34 cellular contexts compared by ENCODE assay signal in the genomic region with DNA sequence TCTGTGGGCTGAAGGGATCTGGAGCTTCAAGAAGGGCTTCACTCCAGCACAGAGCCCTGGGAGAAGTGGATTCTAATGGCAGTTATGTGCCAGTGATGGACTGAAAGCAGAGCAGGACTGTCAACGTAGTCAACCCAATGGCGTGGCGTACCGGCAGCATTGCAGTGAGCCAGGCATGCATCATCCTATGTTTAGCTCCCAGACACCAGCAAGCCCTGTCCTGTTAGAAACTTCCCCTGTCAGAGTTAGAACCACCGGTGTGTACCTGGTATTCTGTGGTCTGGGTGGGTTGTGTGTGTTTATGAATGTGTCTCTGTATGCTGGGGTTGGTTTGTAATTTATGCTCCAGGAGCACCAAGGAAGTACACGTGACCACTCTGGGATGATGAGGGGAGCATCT.
"Had no signal": no experiment of that assay in that cellular context is flagged by ENCODE, and none has a peak within 500 bp of the region (broad histone marks: within the 10 kb centered on the region; RNA-seq: fewer than 3 reads in every experiment).

No MANE protein-coding gene starts in this region.

- H3K27me3 ChIP-seq: ascending aorta, brain microvascular endothelial cell, breast epithelium had no signal

- H3K4me1 Mint-ChIP-seq: activated B cell treated with CpG ODN at 0.5 μM for 24 hours; activated CD4-positive, alpha-beta memory T cell treated with anti-CD3 and anti-CD28 coated beads, Interleukin-2, amount 10 ng/mL, durations not matched to agents 7 days and 5 days; activated CD4-positive, alpha-beta T cell treated with anti-CD3 and anti-CD28 coated beads for 36 hours; activated CD4-positive, alpha-beta T cell treated with anti-CD3 and anti-CD28 coated beads, Interleukin-2, amount 10 ng/mL, durations not matched to agents 7 days and 5 days; activated CD8-positive, alpha-beta memory T cell treated with anti-CD3 and anti-CD28 coated beads, Interleukin-2, amount 10 ng/mL, durations not matched to agents 7 days and 5 days; activated naive CD4-positive, alpha-beta T cell treated with anti-CD3 and anti-CD28 coated beads, Interleukin-2, amount 10 ng/mL, durations not matched to agents 7 days and 5 days; activated naive CD4-positive, alpha-beta T cell treated with anti-CD3 and anti-CD28 coated beads, Interleukin-2, amount 50 U/mL, for 24 hours; activated naive CD8-positive, alpha-beta T cell treated with anti-CD3 and anti-CD28 coated beads, Interleukin-2, amount 10 ng/mL, durations not matched to agents 7 days and 5 days; activated naive CD8-positive, alpha-beta T cell treated with anti-CD3 and anti-CD28 coated beads, Interleukin-2, amount 50 U/mL, for 24 hours; T-cell had no signal

- H3K27ac Mint-ChIP-seq: activated B cell treated with CpG ODN at 0.5 μM for 24 hours; activated CD4-positive, alpha-beta memory T cell treated with anti-CD3 and anti-CD28 coated beads, Interleukin-2, amount 10 ng/mL, durations not matched to agents 7 days and 5 days; activated CD4-positive, alpha-beta T cell treated with anti-CD3 and anti-CD28 coated beads for 36 hours; activated CD4-positive, alpha-beta T cell treated with anti-CD3 and anti-CD28 coated beads, Interleukin-2, amount 10 ng/mL, durations not matched to agents 7 days and 5 days; activated CD8-positive, alpha-beta memory T cell treated with anti-CD3 and anti-CD28 coated beads, Interleukin-2, amount 10 ng/mL, durations not matched to agents 7 days and 5 days; activated CD8-positive, alpha-beta T cell treated with anti-CD3 and anti-CD28 coated beads, Interleukin-2, amount 10 ng/mL, durations not matched to agents 7 days and 5 days; activated naive CD4-positive, alpha-beta T cell treated with anti-CD3 and anti-CD28 coated beads, Interleukin-2, amount 10 ng/mL, durations not matched to agents 7 days and 5 days; activated naive CD4-positive, alpha-beta T cell treated with anti-CD3 and anti-CD28 coated beads, Interleukin-2, amount 50 U/mL, for 24 hours; activated naive CD8-positive, alpha-beta T cell; activated naive CD8-positive, alpha-beta T cell treated with anti-CD3 and anti-CD28 coated beads, Interleukin-2, amount 10 ng/mL, durations not matched to agents 7 days and 5 days; activated naive CD8-positive, alpha-beta T cell treated with anti-CD3 and anti-CD28 coated beads, Interleukin-2, amount 50 U/mL, for 24 hours; activated T-cell treated with anti-CD3 and anti-CD28 coated beads, Interleukin-2, amount 50 U/mL, for 24 hours; activated T-helper 2 cell treated with anti-CD3 and anti-CD28 coated beads, Interferon-gamma antibody, Interleukin-2, Interleukin-4, amounts not matched to agents 10 μg/mL and 5 μg/mL and 100 μg/mL, durations not matched to agents 14 hours and 24 hours and 36 hours; T-cell; T-helper 1 cell treated with Interleukin-12 subunit alpha and Interleukin-12 subunit beta and Interleukin-4 antibody, amounts not matched to agents 30 μg/mL and 1 μg/mL, for 36 hours; T-helper 2 cell treated with Interferon-gamma antibody and Interleukin-4, amounts not matched to agents 5 μg/mL and 100 μg/mL, for 36 hours had no signal

- H3K27me3 Mint-ChIP-seq: activated CD4-positive, alpha-beta memory T cell treated with anti-CD3 and anti-CD28 coated beads, Interleukin-2, amount 10 ng/mL, durations not matched to agents 7 days and 5 days; activated CD4-positive, alpha-beta T cell treated with anti-CD3 and anti-CD28 coated beads for 36 hours; activated CD4-positive, alpha-beta T cell treated with anti-CD3 and anti-CD28 coated beads, Interleukin-2, amount 10 ng/mL, durations not matched to agents 7 days and 5 days; activated CD8-positive, alpha-beta memory T cell treated with anti-CD3 and anti-CD28 coated beads, Interleukin-2, amount 10 ng/mL, durations not matched to agents 7 days and 5 days; activated naive CD4-positive, alpha-beta T cell treated with anti-CD3 and anti-CD28 coated beads, Interleukin-2, amount 50 U/mL, for 24 hours; activated naive CD8-positive, alpha-beta T cell treated with anti-CD3 and anti-CD28 coated beads, Interleukin-2, amount 50 U/mL, for 24 hours; activated T-cell treated with anti-CD3 and anti-CD28 coated beads, Interleukin-2, amount 50 U/mL, for 24 hours had no signal

- DNase-seq: activated B cell treated with CpG ODN at 0.5 μM for 24 hours; activated CD4-positive, alpha-beta memory T cell treated with anti-CD3 and anti-CD28 coated beads, Interleukin-2, amount 10 ng/mL, durations not matched to agents 7 days and 5 days; activated CD4-positive, alpha-beta T cell treated with anti-CD3 and anti-CD28 coated beads for 36 hours; activated CD4-positive, alpha-beta T cell treated with anti-CD3 and anti-CD28 coated beads for 48 hours; activated CD4-positive, alpha-beta T cell treated with anti-CD3 and anti-CD28 coated beads, Interleukin-2, amount 10 ng/mL, durations not matched to agents 7 days and 5 days; activated CD4-positive, alpha-beta T cell treated with anti-CD3 and anti-CD28 coated beads, Interleukin-2, amount 50 U/mL, for 48 hours; activated CD4-positive, CD25-positive, alpha-beta regulatory T cell treated with anti-CD3 and anti-CD28 coated beads, Interleukin-2, amount 50 U/mL, for 72 hours; activated CD8-positive, alpha-beta memory T cell treated with anti-CD3 and anti-CD28 coated beads for 24 hours; activated CD8-positive, alpha-beta memory T cell treated with anti-CD3 and anti-CD28 coated beads, Interleukin-2, amount 10 ng/mL, durations not matched to agents 7 days and 5 days; activated CD8-positive, alpha-beta memory T cell treated with anti-CD3 and anti-CD28 coated beads, Interleukin-2, amount 50 U/mL, for 48 hours; activated CD8-positive, alpha-beta T cell treated with anti-CD3 and anti-CD28 coated beads, Interleukin-2, amount 10 ng/mL, durations not matched to agents 7 days and 5 days; activated effector memory CD4-positive, alpha-beta T cell treated with Interleukin-2 at 50 U/mL for 16 hours; activated gamma-delta T cell; activated naive CD4-positive, alpha-beta T cell treated with anti-CD3 and anti-CD28 coated beads, Interleukin-2, amount 10 ng/mL, durations not matched to agents 7 days and 5 days; activated naive CD4-positive, alpha-beta T cell treated with Interleukin-2 at 50 U/mL for 16 hours; activated naive CD8-positive, alpha-beta T cell treated with anti-CD3 and anti-CD28 coated beads, Interleukin-2, amount 10 ng/mL, durations not matched to agents 7 days and 5 days; activated naive CD8-positive, alpha-beta T cell treated with anti-CD3 and anti-CD28 coated beads, Interleukin-2, amount 50 U/mL, for 24 hours; activated T-cell treated with anti-CD3 and anti-CD28 coated beads, Interleukin-2, amount 50 U/mL, for 24 hours; activated T-cell treated with anti-CD3 and anti-CD28 coated beads, Interleukin-2, amount 50 U/mL, for 48 hours; amygdala; anterior cingulate cortex; brain microvascular endothelial cell; central memory CD4-positive, alpha-beta T cell; T-cell; T-helper 2 cell; T-helper 9 cell had no signal

- H3K27ac ChIP-seq: brain microvascular endothelial cell, breast epithelium had no signal

- H3K4me3 Mint-ChIP-seq: activated B cell treated with CpG ODN at 0.5 μM for 24 hours; activated CD4-positive, alpha-beta memory T cell treated with anti-CD3 and anti-CD28 coated beads, Interleukin-2, amount 10 ng/mL, durations not matched to agents 7 days and 5 days; activated CD4-positive, alpha-beta T cell treated with anti-CD3 and anti-CD28 coated beads for 36 hours; activated CD4-positive, alpha-beta T cell treated with anti-CD3 and anti-CD28 coated beads, Interleukin-2, amount 10 ng/mL, durations not matched to agents 7 days and 5 days; activated CD8-positive, alpha-beta memory T cell treated with anti-CD3 and anti-CD28 coated beads, Interleukin-2, amount 10 ng/mL, durations not matched to agents 7 days and 5 days; activated CD8-positive, alpha-beta T cell treated with anti-CD3 and anti-CD28 coated beads, Interleukin-2, amount 10 ng/mL, durations not matched to agents 7 days and 5 days; activated naive CD4-positive, alpha-beta T cell treated with anti-CD3 and anti-CD28 coated beads, Interleukin-2, amount 10 ng/mL, durations not matched to agents 7 days and 5 days; activated naive CD4-positive, alpha-beta T cell treated with anti-CD3 and anti-CD28 coated beads, Interleukin-2, amount 50 U/mL, for 24 hours; activated naive CD8-positive, alpha-beta T cell; activated naive CD8-positive, alpha-beta T cell treated with anti-CD3 and anti-CD28 coated beads, Interleukin-2, amount 10 ng/mL, durations not matched to agents 7 days and 5 days; activated naive CD8-positive, alpha-beta T cell treated with anti-CD3 and anti-CD28 coated beads, Interleukin-2, amount 50 U/mL, for 24 hours; activated T-cell treated with anti-CD3 and anti-CD28 coated beads, Interleukin-2, amount 50 U/mL, for 24 hours; T-cell; T-helper 1 cell treated with Interleukin-12 subunit alpha and Interleukin-12 subunit beta and Interleukin-4 antibody, amounts not matched to agents 30 μg/mL and 1 μg/mL, for 36 hours; T-helper 2 cell treated with Interferon-gamma antibody and Interleukin-4, amounts not matched to agents 5 μg/mL and 100 μg/mL, for 36 hours had no signal

- ATAC-seq: activated CD4-positive, alpha-beta T cell treated with anti-CD3 and anti-CD28 coated beads for 36 hours; activated CD8-positive, alpha-beta memory T cell treated with anti-CD3 and anti-CD28 coated beads, Interleukin-2, amount 10 ng/mL, durations not matched to agents 7 days and 5 days; activated CD8-positive, alpha-beta T cell treated with anti-CD3 and anti-CD28 coated beads, Interleukin-2, amount 10 ng/mL, durations not matched to agents 7 days and 5 days; activated naive CD8-positive, alpha-beta T cell treated with anti-CD3 and anti-CD28 coated beads, Interleukin-2, amount 50 U/mL, for 24 hours; T-cell had no signal

- H3K36me3 ChIP-seq: ascending aorta, brain microvascular endothelial cell, breast epithelium had no signal

- H3K4me1 ChIP-seq: breast epithelium had no signal

- H3K4me3 ChIP-seq: ascending aorta, breast epithelium had no signal

- H3K9me3 ChIP-seq: ascending aorta, breast epithelium had no signal

- H3K9me3 Mint-ChIP-seq: activated B cell treated with CpG ODN at 0.5 μM for 24 hours; activated CD4-positive, alpha-beta memory T cell treated with anti-CD3 and anti-CD28 coated beads, Interleukin-2, amount 10 ng/mL, durations not matched to agents 7 days and 5 days; activated CD4-positive, alpha-beta T cell treated with anti-CD3 and anti-CD28 coated beads, Interleukin-2, amount 10 ng/mL, durations not matched to agents 7 days and 5 days; activated naive CD4-positive, alpha-beta T cell treated with anti-CD3 and anti-CD28 coated beads, Interleukin-2, amount 10 ng/mL, durations not matched to agents 7 days and 5 days; activated naive CD4-positive, alpha-beta T cell treated with anti-CD3 and anti-CD28 coated beads, Interleukin-2, amount 50 U/mL, for 24 hours; activated naive CD8-positive, alpha-beta T cell treated with anti-CD3 and anti-CD28 coated beads, Interleukin-2, amount 10 ng/mL, durations not matched to agents 7 days and 5 days; activated naive CD8-positive, alpha-beta T cell treated with anti-CD3 and anti-CD28 coated beads, Interleukin-2, amount 50 U/mL, for 24 hours; activated T-cell treated with anti-CD3 and anti-CD28 coated beads, Interleukin-2, amount 50 U/mL, for 24 hours; activated T-helper 2 cell treated with anti-CD3 and anti-CD28 coated beads, Interferon-gamma antibody, Interleukin-2, Interleukin-4, amounts not matched to agents 10 μg/mL and 5 μg/mL and 100 μg/mL, durations not matched to agents 14 hours and 24 hours and 36 hours; T-cell; T-helper 1 cell treated with Interleukin-12 subunit alpha and Interleukin-12 subunit beta and Interleukin-4 antibody, amounts not matched to agents 30 μg/mL and 1 μg/mL, for 36 hours; T-helper 2 cell treated with Interferon-gamma antibody and Interleukin-4, amounts not matched to agents 5 μg/mL and 100 μg/mL, for 36 hours had no signal

- FAIRE-seq: TTC549 had no signal

- H3K36me3 Mint-ChIP-seq: activated CD8-positive, alpha-beta memory T cell treated with anti-CD3 and anti-CD28 coated beads, Interleukin-2, amount 10 ng/mL, durations not matched to agents 7 days and 5 days; activated naive CD4-positive, alpha-beta T cell treated with anti-CD3 and anti-CD28 coated beads, Interleukin-2, amount 10 ng/mL, durations not matched to agents 7 days and 5 days; activated naive CD4-positive, alpha-beta T cell treated with anti-CD3 and anti-CD28 coated beads, Interleukin-2, amount 50 U/mL, for 24 hours; activated naive CD8-positive, alpha-beta T cell; activated naive CD8-positive, alpha-beta T cell treated with anti-CD3 and anti-CD28 coated beads, Interleukin-2, amount 10 ng/mL, durations not matched to agents 7 days and 5 days; T-cell had no signal
